8 cellular contexts compared by ENCODE assay signal in the genomic region with DNA sequence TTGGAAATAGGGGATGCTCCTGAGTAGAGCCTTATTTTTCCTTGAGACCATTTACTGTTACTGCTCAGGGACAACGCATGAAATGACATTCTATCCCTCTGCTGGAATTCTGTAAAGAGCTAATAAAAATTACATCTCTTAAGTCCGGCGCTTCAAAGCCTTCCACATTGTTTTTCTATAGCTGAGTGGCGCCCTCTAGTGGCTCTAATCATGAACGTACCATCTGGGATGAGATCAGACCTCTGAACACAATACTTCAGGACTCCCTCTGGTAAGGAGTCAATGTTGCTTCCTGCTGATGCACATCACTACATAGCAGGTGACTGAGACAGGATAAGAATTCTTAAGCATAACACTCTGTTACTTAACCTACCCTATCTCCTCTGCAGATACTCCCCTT. TPM values are rescaled to one million over a fixed set of nuclear protein-coding genes. Genes with fewer than 3 reads are reported as not detected.
DNase-seq lines count a peak whose midpoint lies in the region; ATAC-seq and TF ChIP-seq lines count a peak whose summit lies in the region.

No MANE protein-coding gene starts in this region.

- H3K27ac ChIP-seq in colonic mucosa, result no peak overlapping the region

- no peaks in the 10 kb centered on the region for H3K4me1 ChIP-seq in colonic mucosa

- DNase-seq in SKM-1 treated with dmso at 0.1 percent for 144 hours (lab: John Stamatoyannopoulos, UW; ENCODE audit: unreplicated experiment) (peak; percentile 6), SKM-1 (lab: John Stamatoyannopoulos, UW; ENCODE audit: unreplicated experiment) (no peak), NCI-H2081 treated with DMSO at 0.1 percent for 48 hours (lab: John Stamatoyannopoulos, UW) (peak; percentile 3), colonic mucosa (peak; percentile 68), medulla oblongata (ENCODE audit: extremely low spot score) (peak; percentile 65)
- peak; percentile 42 for DNase-seq in activated CD4-positive, CD25-positive, alpha-beta regulatory T cell treated with anti-CD3 and anti-CD28 coated beads, Interleukin-2, amount 50 U/mL, for 16 hours (ENCODE audit: low read depth, low spot score)
- peak; percentile 12 to 39 for DNase-seq in stimulated activated CD8-positive, alpha-beta memory T cell treated with anti-CD3 and anti-CD28 coated beads, Interleukin-7, amount 100 ng/mL, for 4 hours (ENCODE audit: low read depth in 2 of 2)

- no peaks in the 10 kb centered on the region for H3K27me3 ChIP-seq in colonic mucosa

- H3K9me3 ChIP-seq in colonic mucosa, result no peaks in the 10 kb centered on the region

- no peak overlapping the region for H3K9ac ChIP-seq in colonic mucosa (ENCODE audit: low read depth in 2 of 2, low read length in 2 of 2)

- no peaks in the 10 kb centered on the region for H3K36me3 ChIP-seq in colonic mucosa

- intact Hi-C loops in colonic mucosa (cut with DNase I), result no loop called here

- TF ChIP-seq CTCF in colonic mucosa (IDR thresholded peaks at IDR 0.05), result peak; percentile 66

- no peak overlapping the region for H3K4me3 ChIP-seq in colonic mucosa

- ATAC-seq in HG02759 (IDR thresholded peaks at IDR 0.05; ENCODE audit: unreplicated experiment), result peak; percentile 91

RNA-seq across cellular contexts. Expression of a gene that starts 6.0 kb away (rescaled TPM):
- 1 to 10 TPM; 6.1 to 7.5 TPM for total RNA-seq in colonic mucosa

RNA-seq across cellular contexts. Expression of a gene that starts 6.2 kb away (rescaled TPM):
- total RNA-seq in colonic mucosa, result 100 to 1,000 TPM in 1 of 2 donors, 10 to 100 TPM in 1; 27.9 to 105 TPM
